In the genomic region with DNA sequence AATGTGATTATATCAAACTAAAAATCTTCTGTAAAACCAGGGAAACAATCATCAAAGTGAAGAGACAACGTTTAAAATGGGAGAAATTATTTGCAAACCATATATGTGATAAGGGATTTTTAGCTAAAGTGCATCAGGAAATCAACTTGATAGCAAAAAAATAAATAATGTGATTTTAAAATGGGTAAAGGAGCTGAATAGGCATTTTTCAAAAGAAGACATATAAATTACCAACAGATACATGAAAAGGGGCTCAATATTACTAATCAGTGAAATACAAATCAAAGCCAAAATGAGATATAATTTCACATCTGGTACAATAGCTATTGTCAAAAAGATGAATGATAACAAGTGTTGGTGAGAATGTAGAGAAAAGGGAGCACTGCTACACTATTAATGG, we compare ENCODE assay signal across 2 cellular contexts.
TF ChIP-seq lines count a peak whose summit lies in the region.

No MANE protein-coding gene starts in this region.

TF ChIP-seq in A549, 52 proteins besides CTCF, POLR2A, EP300 and RAD21:
- peak; percentile 27 for TF ChIP-seq MAFK (IDR thresholded peaks at IDR 0.05; ENCODE audit: partially characterized antibody)
- no peak for TF ChIP-seq KDM5A (IDR thresholded peaks at IDR 0.05)

TF ChIP-seq in H1, 55 proteins besides CTCF, POLR2A, EP300 and RAD21:
- TF ChIP-seq SP4 (IDR thresholded peaks at IDR 0.05; ENCODE audit: low read length) (no peak), BRCA1 (IDR thresholded peaks at IDR 0.05; ENCODE audit: low read depth, low read length) (no peak), BACH1 (IDR thresholded peaks at IDR 0.05; ENCODE audit: low read length) (no peak), SIN3A (conservative IDR thresholded peaks at IDR 0.05 in 1 of 2, IDR thresholded peaks at IDR 0.05 in 1 of 2; ENCODE audit: low read depth in 1 of 2, low read length in 2 of 2) (no peak), TAF1 (IDR thresholded peaks at IDR 0.05; ENCODE audit: low read depth, low read length) (no peak), ZNF274 (IDR thresholded peaks at IDR 0.05; ENCODE audit: borderline replicate concordance, extremely low read depth, low read length) (no peak), SRF (IDR thresholded peaks at IDR 0.05; ENCODE audit: low read depth, low read length) (no peak), CHD2 (IDR thresholded peaks at IDR 0.05; ENCODE audit: low read length) (no peak), KDM1A (IDR thresholded peaks at IDR 0.05; ENCODE audit: borderline replicate concordance, low read length) (no peak), TAF7 (optimal IDR thresholded peaks at IDR 0.05; ENCODE audit: borderline replicate concordance, low read depth, low read length) (no peak), CEBPB (IDR thresholded peaks at IDR 0.05; ENCODE audit: low read depth, low read length) (no peak), RXRA (IDR thresholded peaks at IDR 0.05; ENCODE audit: insufficient read depth, low read depth, low read length) (no peak)
